10 cellular contexts compared by ENCODE assay signal in genomic region chr9:89743216-89743575, GRCh38.
A peak's percentile ranks its signal among the peaks of the same experiment; 100 is the strongest.
DNase-seq lines count a peak whose midpoint lies in the region; ATAC-seq and TF ChIP-seq lines count a peak whose summit lies in the region.
"Had no signal": no experiment of that assay in that cellular context is flagged by ENCODE, and none has a peak within 500 bp of the region (broad histone marks: within the 10 kb centered on the region; RNA-seq: fewer than 3 reads in every experiment).

No MANE protein-coding gene starts in this region.

- peaks cover 0 to 6% of the 10 kb centered on the region in 2 donors for H3K9me3 ChIP-seq in breast epithelium

- H3K4me1 ChIP-seq in breast epithelium = peaks cover 0 to 10% of the 10 kb centered on the region in 2 donors

- peaks cover 5% of the 10 kb centered on the region for H3K9me3 Mint-ChIP-seq in activated naive CD4-positive, alpha-beta T cell treated with anti-CD3 and anti-CD28 coated beads for 36 hours
- H3K9me3 Mint-ChIP-seq in chondrocyte (ENCODE audit: low read depth) = peaks cover 5% of the 10 kb centered on the region

- ATAC-seq in HG03103 (IDR thresholded peaks at IDR 0.05; ENCODE audit: low read depth, unreplicated experiment) = peak; percentile 48
- peak; percentile 16 for ATAC-seq in stimulated activated naive CD8-positive, alpha-beta T cell treated with anti-CD3 and anti-CD28 coated beads, Interleukin-15, Interleukin-2, amounts not matched to agents 100 U/mL and 50 U/mL, for 24 hours

- TF ChIP-seq CTCF in chondrocyte (IDR thresholded peaks at IDR 0.05) = no peak
- TF ChIP-seq CTCF in breast epithelium (IDR thresholded peaks at IDR 0.05) = no peak

- no peak overlapping the region for H3K27ac ChIP-seq in breast epithelium
- H3K27ac ChIP-seq: cardiac muscle cell had no signal

- no peaks in the 10 kb centered on the region for H3K36me3 Mint-ChIP-seq in activated naive CD4-positive, alpha-beta T cell treated with anti-CD3 and anti-CD28 coated beads for 36 hours (ENCODE audit: low read depth)
- no peaks in the 10 kb centered on the region for H3K36me3 Mint-ChIP-seq in chondrocyte (ENCODE audit: low read depth)

- H3K4me1 Mint-ChIP-seq in activated naive CD4-positive, alpha-beta T cell treated with anti-CD3 and anti-CD28 coated beads for 36 hours (ENCODE audit: low read depth) = peaks cover 64% of the 10 kb centered on the region
- peaks cover 9% of the 10 kb centered on the region for H3K4me1 Mint-ChIP-seq in chondrocyte (ENCODE audit: low read depth)

- H3K36me3 ChIP-seq in breast epithelium = no peaks in the 10 kb centered on the region
- H3K36me3 ChIP-seq: cardiac muscle cell had no signal

- H3K27ac Mint-ChIP-seq in activated naive CD4-positive, alpha-beta T cell treated with anti-CD3 and anti-CD28 coated beads for 36 hours = peak overlapping the region; percentile 85
- no peak overlapping the region for H3K27ac Mint-ChIP-seq in chondrocyte (ENCODE audit: unreplicated experiment)

- no peak overlapping the region for H3K4me3 Mint-ChIP-seq in activated naive CD4-positive, alpha-beta T cell treated with anti-CD3 and anti-CD28 coated beads for 36 hours
- H3K4me3 Mint-ChIP-seq in chondrocyte (ENCODE audit: unreplicated experiment) = no peak overlapping the region

- H3K27me3 ChIP-seq in breast epithelium = peaks cover 0 to 10% of the 10 kb centered on the region in 2 donors
- H3K27me3 ChIP-seq: cardiac muscle cell had no signal

- no peak for TF ChIP-seq POLR2A in breast epithelium (IDR thresholded peaks at IDR 0.05)

- intact Hi-C loops in activated naive CD4-positive, alpha-beta T cell treated with anti-CD3 and anti-CD28 coated beads for 36 hours (cut with micrococcal nuclease) = loop anchor here (1.0 to 5.0 kb wide), 5 partner anchors 42 to 354 kb away; no protein-coding TSS in a partner anchor
- intact Hi-C loops in breast epithelium (cut with DNase I; ENCODE audit: low total_unique reads) = no loop called here

- peak; percentile 22 for DNase-seq in activated naive CD4-positive, alpha-beta T cell treated with anti-CD3 and anti-CD28 coated beads for 36 hours
- DNase-seq in activated naive CD4-positive, alpha-beta T cell (lab: John Stamatoyannopoulos, UW) = no peak
- DNase-seq in activated CD8-positive, alpha-beta memory T cell treated with anti-CD3 and anti-CD28 coated beads, Interleukin-2, amount 50 U/mL, for 48 hours = peak; percentile 65
- peak; percentile 40 for DNase-seq in stimulated activated naive CD8-positive, alpha-beta T cell treated with anti-CD3 and anti-CD28 coated beads, Interleukin-15, Interleukin-2, amounts not matched to agents 100 U/mL and 50 U/mL, for 24 hours
- DNase-seq in chondrocyte (ENCODE audit: low spot score) = no peak
- DNase-seq in NCI-H1105 (lab: John Stamatoyannopoulos, UW) = no peak
- DNase-seq in breast epithelium (ENCODE audit: low spot score in 2 of 2) = no peak
- DNase-seq: left colon had no signal

- CTCF ChIA-PET in activated naive CD4-positive, alpha-beta T cell treated with anti-CD3 and anti-CD28 coated beads for 36 hours (lab: Charles Lee) = interaction anchor here (0.7 to 2.5 kb wide), 9 partner anchors 12 to 358 kb away, joined by 3 to 12 read pairs (median 6); no protein-coding TSS in a partner anchor

- no peaks in the 10 kb centered on the region for H3K27me3 Mint-ChIP-seq in activated naive CD4-positive, alpha-beta T cell treated with anti-CD3 and anti-CD28 coated beads for 36 hours (ENCODE audit: low read depth)
- peaks cover 15% of the 10 kb centered on the region for H3K27me3 Mint-ChIP-seq in chondrocyte (ENCODE audit: low read depth)

- no peak overlapping the region for H3K4me3 ChIP-seq in breast epithelium
- H3K4me3 ChIP-seq: cardiac muscle cell had no signal

Comparison
In these comparisons a context has a peak if more than half of its experiments do, and no peak if none do; other contexts are left out.
1. DNase-seq: peak in activated naive CD4-positive, alpha-beta T cell treated with anti-CD3 and anti-CD28 coated beads for 36 hours (single experiment), activated CD8-positive, alpha-beta memory T cell treated with anti-CD3 and anti-CD28 coated beads, Interleukin-2, amount 50 U/mL, for 48 hours (single experiment) and stimulated activated naive CD8-positive, alpha-beta T cell treated with anti-CD3 and anti-CD28 coated beads, Interleukin-15, Interleukin-2, amounts not matched to agents 100 U/mL and 50 U/mL, for 24 hours (single experiment); none in activated naive CD4-positive, alpha-beta T cell (0 of 4), chondrocyte (single experiment), NCI-H1105 (single experiment) and breast epithelium (0 of 2).